In genomic region chr5:14144586-14145355, GRCh38 we compare ENCODE assay signal across 1 cellular context.
TF ChIP-seq lines count a peak whose summit lies in the region.

No MANE protein-coding gene starts in this region.

TF ChIP-seq in SK-N-SH, 30 proteins besides CTCF, POLR2A, EP300 and RAD21 (continued from another document):
- TF ChIP-seq POLR2AphosphoS5 (IDR thresholded peaks at IDR 0.05; ENCODE audit: low read depth, low read length) = peak; percentile 27; the same call in 1 of the 2 replicates
- TF ChIP-seq MXI1 (IDR thresholded peaks at IDR 0.05; ENCODE audit: low read depth, low read length) = 0 out of 2 replicates have a peak, but pooled peaks have one; percentile 14
- TF ChIP-seq ELF1 (IDR thresholded peaks at IDR 0.05) = no peak
- TF ChIP-seq RFX5 (IDR thresholded peaks at IDR 0.05; ENCODE audit: low read length) = 0 out of 2 replicates have a peak, but pooled peaks have one; percentile 14
- no peak for TF ChIP-seq REST (IDR thresholded peaks at IDR 0.05; ENCODE audit: low read depth, low read length)
- no peak for TF ChIP-seq TEAD4 (IDR thresholded peaks at IDR 0.05; ENCODE audit: borderline replicate concordance, insufficient read depth)
- peak; percentile 41; the same call in 1 of the 2 replicates for TF ChIP-seq MAX (IDR thresholded peaks at IDR 0.05; ENCODE audit: low read depth)
- TF ChIP-seq MEF2A (IDR thresholded peaks at IDR 0.05; ENCODE audit: borderline replicate concordance, low read depth) = no peak
- TF ChIP-seq SIN3A (IDR thresholded peaks at IDR 0.05; ENCODE audit: borderline replicate concordance, low read depth, low read length) = no peak
- TF ChIP-seq NFIC (IDR thresholded peaks at IDR 0.05; ENCODE audit: borderline replicate concordance) = no peak
- no peak for TF ChIP-seq FOXM1 (IDR thresholded peaks at IDR 0.05; ENCODE audit: low read depth)
- TF ChIP-seq ZBTB33 (IDR thresholded peaks at IDR 0.05; ENCODE audit: borderline replicate concordance, low read depth) = peak; percentile 21; the same call in 1 of the 2 replicates
- TF ChIP-seq TAF1 (IDR thresholded peaks at IDR 0.05; ENCODE audit: borderline replicate concordance, low read depth, low read length) = peak; percentile 57; the same call in 1 of the 2 replicates
- peak; percentile 82 for TF ChIP-seq CHD2 (IDR thresholded peaks at IDR 0.05; ENCODE audit: low read length, partially characterized antibody)
- TF ChIP-seq FOSL2 (IDR thresholded peaks at IDR 0.05; ENCODE audit: borderline replicate concordance, low read depth) = no peak
- TF ChIP-seq TCF12 (IDR thresholded peaks at IDR 0.05) = no peak
- no peak for TF ChIP-seq USF2 (IDR thresholded peaks at IDR 0.05; ENCODE audit: borderline replicate concordance, low read depth, low read length)
- TF ChIP-seq USF1 (IDR thresholded peaks at IDR 0.05; ENCODE audit: borderline replicate concordance, low read depth) = 0 out of 2 replicates have a peak, but pooled peaks have one; percentile 18
- TF ChIP-seq NRF1 (IDR thresholded peaks at IDR 0.05; ENCODE audit: low read depth, low read length) = 0 out of 2 replicates have a peak, but pooled peaks have one; percentile 34
- no peak for TF ChIP-seq GABPA (IDR thresholded peaks at IDR 0.05; ENCODE audit: low read depth)
